Comparison of ENCODE assay signal across 1 cellular context in the genomic region with DNA sequence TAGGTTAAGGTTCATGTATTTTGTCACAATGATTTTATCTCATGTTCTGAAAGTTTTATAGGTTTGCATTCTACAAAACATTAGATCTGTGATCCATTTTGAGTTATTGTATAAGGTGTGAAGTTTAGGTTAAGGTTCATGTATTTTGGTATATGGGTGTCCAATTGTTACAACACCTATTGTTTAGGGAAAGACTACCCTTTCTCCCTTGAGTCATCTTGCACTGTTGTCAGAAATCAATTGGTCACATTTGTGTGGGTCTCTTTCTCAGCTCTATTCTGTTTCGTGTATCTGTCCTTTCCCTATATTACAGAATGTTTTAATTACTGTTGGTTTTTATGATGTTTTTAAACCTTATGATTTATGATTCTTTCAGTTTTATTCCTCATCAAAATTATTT.
TF ChIP-seq lines count a peak whose summit lies in the region.

No MANE protein-coding gene starts in this region.

TF ChIP-seq in IMR-90, 13 proteins besides CTCF, POLR2A, EP300 and RAD21:
- TF ChIP-seq, protein P1, sequence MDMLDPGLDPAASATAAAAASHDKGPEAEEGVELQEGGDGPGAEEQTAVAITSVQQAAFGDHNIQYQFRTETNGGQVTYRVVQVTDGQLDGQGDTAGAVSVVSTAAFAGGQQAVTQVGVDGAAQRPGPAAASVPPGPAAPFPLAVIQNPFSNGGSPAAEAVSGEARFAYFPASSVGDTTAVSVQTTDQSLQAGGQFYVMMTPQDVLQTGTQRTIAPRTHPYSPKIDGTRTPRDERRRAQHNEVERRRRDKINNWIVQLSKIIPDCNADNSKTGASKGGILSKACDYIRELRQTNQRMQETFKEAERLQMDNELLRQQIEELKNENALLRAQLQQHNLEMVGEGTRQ (IDR thresholded peaks at IDR 0.05; ENCODE audit: low read depth, low read length) = no peak
- TF ChIP-seq BHLHE40 (IDR thresholded peaks at IDR 0.05; ENCODE audit: low read depth, low read length) = no peak
